In genomic region chr7:43721193-43721806, GRCh38 we compare ENCODE assay signal across 9 cellular contexts. TPM values are rescaled to one million over a fixed set of nuclear protein-coding genes. Genes with fewer than 3 reads are reported as not detected.
DNase-seq lines count a peak whose midpoint lies in the region; ATAC-seq and TF ChIP-seq lines count a peak whose summit lies in the region.
"Had no signal": no experiment of that assay in that cellular context is flagged by ENCODE, and none has a peak within 500 bp of the region (broad histone marks: within the 10 kb centered on the region; RNA-seq: fewer than 3 reads in every experiment).

No MANE protein-coding gene starts in this region.

- H3K4me1 ChIP-seq in naive thymus-derived CD4-positive, alpha-beta T cell (ENCODE audit: control insufficient read depth in 2 of 2, insufficient read depth in 2 of 2, low read length in 2 of 2), result peaks cover 0 to 4% of the 10 kb centered on the region in 2 donors

- intact Hi-C loops in naive thymus-derived CD4-positive, alpha-beta T cell (cut with micrococcal nuclease), result loop anchor here (1.0 to 10.0 kb wide), 8 partner anchors 21 to 780 kb away; no protein-coding TSS in a partner anchor

- peak; percentile 61 for ATAC-seq in naive thymus-derived CD4-positive, alpha-beta T cell
- no peak for ATAC-seq in HG03045 (IDR thresholded peaks at IDR 0.05; ENCODE audit: unreplicated experiment)
- ATAC-seq in HG03039 (IDR thresholded peaks at IDR 0.05; ENCODE audit: unreplicated experiment), result no peak

- H3K9me3 ChIP-seq in naive thymus-derived CD4-positive, alpha-beta T cell (ENCODE audit: control insufficient read depth in 2 of 3, low read length in 3 of 3), result no peaks in the 10 kb centered on the region

- no peaks in the 10 kb centered on the region for H3K27me3 Mint-ChIP-seq in naive thymus-derived CD4-positive, alpha-beta T cell
- H3K27me3 Mint-ChIP-seq: dendritic cell treated with granulocyte-macrophage colony-stimulating factor and Interleukin-4, amounts not matched to agents 40 ng/mL and 50 ng/mL, for 4 days had no signal

- POLR2A ChIA-PET in naive thymus-derived CD4-positive, alpha-beta T cell (lab: Charles Lee), result interaction anchor here (5.2 kb wide), 1 partner anchor 139 kb away, joined by 30 read pairs; the partner anchor contains the start of gene STK17A

- H3K36me3 ChIP-seq in naive thymus-derived CD4-positive, alpha-beta T cell (ENCODE audit: control insufficient read depth in 2 of 3, insufficient read depth in 3 of 3, low read length in 3 of 3), result no peaks in the 10 kb centered on the region

- H3K4me3 ChIP-seq in AG10803 (ENCODE audit: low read length), result no peak overlapping the region
- no peak overlapping the region for H3K4me3 ChIP-seq in naive thymus-derived CD4-positive, alpha-beta T cell (ENCODE audit: low read length)

- peaks cover 0 to under 1% (median 0%) of the 10 kb centered on the region in 11 donors for H3K9me3 Mint-ChIP-seq in naive thymus-derived CD4-positive, alpha-beta T cell

- peak overlapping the region in 3 of 9 donors; percentile 18 to 79 (median 77) for H3K27ac Mint-ChIP-seq in naive thymus-derived CD4-positive, alpha-beta T cell
- H3K27ac Mint-ChIP-seq: dendritic cell treated with granulocyte-macrophage colony-stimulating factor and Interleukin-4, amounts not matched to agents 40 ng/mL and 50 ng/mL, for 4 days had no signal

- DNase-seq in AG10803 (ENCODE audit: low read depth) (peak; percentile 58), GM13976 (ENCODE audit: low spot score) (peak; percentile 34), NCI-H748 (lab: John Stamatoyannopoulos, UW; ENCODE audit: unreplicated experiment) (peak; percentile 66), dermis blood vessel endothelial cell (peak; percentile 79)
- peak in 7 of 9 donors; percentile 44 to 65 (median 54) for DNase-seq in naive thymus-derived CD4-positive, alpha-beta T cell
- DNase-seq in activated CD8-positive, alpha-beta memory T cell treated with anti-CD3 and anti-CD28 coated beads for 24 hours, result no peak

- H3K4me1 Mint-ChIP-seq in naive thymus-derived CD4-positive, alpha-beta T cell, result peaks cover 22 to 73% (median 57%) of the 10 kb centered on the region in 7 donors

- CTCF ChIA-PET in naive thymus-derived CD4-positive, alpha-beta T cell (lab: Charles Lee), result interaction anchor here (0.6 to 7.4 kb wide), 17 partner anchors 15 to 1273 kb away, joined by 3 to 96 read pairs (median 4); partner anchors contain the start of gene STK17A

- no peaks in the 10 kb centered on the region for H3K27me3 ChIP-seq in naive thymus-derived CD4-positive, alpha-beta T cell (ENCODE audit: control insufficient read depth in 2 of 2, insufficient read depth in 2 of 2, low read length in 2 of 2)

- peaks cover under 1 to 11% (median 7%) of the 10 kb centered on the region in 5 donors for H3K36me3 Mint-ChIP-seq in naive thymus-derived CD4-positive, alpha-beta T cell

- no peak overlapping the region for H3K4me3 Mint-ChIP-seq in naive thymus-derived CD4-positive, alpha-beta T cell
- H3K4me3 Mint-ChIP-seq: dendritic cell treated with granulocyte-macrophage colony-stimulating factor and Interleukin-4, amounts not matched to agents 40 ng/mL and 50 ng/mL, for 4 days had no signal

- peak; percentile 70 for TF ChIP-seq CTCF in AG10803 (conservative IDR thresholded peaks at IDR 0.05; ENCODE audit: low read length)
- peak; percentile 41 for TF ChIP-seq CTCF in GM13976 (IDR thresholded peaks at IDR 0.05; ENCODE audit: borderline replicate concordance, control extremely low read depth, extremely low read depth, insufficient read depth, missing control alignments)

- H3K27ac ChIP-seq in naive thymus-derived CD4-positive, alpha-beta T cell (ENCODE audit: low read depth, low read length), result no peak overlapping the region

- in situ Hi-C loops in GM13976 (cut with MboI; ENCODE audit: low sequenced_read_pairs, unreplicated experiment), result loop anchor here (25.0 kb wide), 2 partner anchors 259 to 434 kb away; no protein-coding TSS in a partner anchor

RNA-seq across cellular contexts. Expression of gene COA1, which starts 8.0 kb away (rescaled TPM):
- 37.2 and 47.3 TPM in 2 replicates for total RNA-seq in dermis blood vessel endothelial cell
- 10 to 100 TPM; 51.3 to 73.3 (median 64.6) TPM for total RNA-seq in naive thymus-derived CD4-positive, alpha-beta T cell
- polyA plus RNA-seq in naive thymus-derived CD4-positive, alpha-beta T cell, result 10 to 100 TPM; 67.1 to 86.6 TPM

RNA-seq across cellular contexts. Expression of gene BLVRA, which starts 37.2 kb away (rescaled TPM):
- total RNA-seq in dermis blood vessel endothelial cell, result 22.8 and 32.0 TPM in 2 replicates
- total RNA-seq in naive thymus-derived CD4-positive, alpha-beta T cell, result 10 to 100 TPM; 11.2 to 41.2 (median 16.1) TPM
- polyA plus RNA-seq in naive thymus-derived CD4-positive, alpha-beta T cell, result 10 to 100 TPM; 28.2 to 38.7 TPM
